Comparison of ENCODE assay signal across 1 cellular context in the genomic region with DNA sequence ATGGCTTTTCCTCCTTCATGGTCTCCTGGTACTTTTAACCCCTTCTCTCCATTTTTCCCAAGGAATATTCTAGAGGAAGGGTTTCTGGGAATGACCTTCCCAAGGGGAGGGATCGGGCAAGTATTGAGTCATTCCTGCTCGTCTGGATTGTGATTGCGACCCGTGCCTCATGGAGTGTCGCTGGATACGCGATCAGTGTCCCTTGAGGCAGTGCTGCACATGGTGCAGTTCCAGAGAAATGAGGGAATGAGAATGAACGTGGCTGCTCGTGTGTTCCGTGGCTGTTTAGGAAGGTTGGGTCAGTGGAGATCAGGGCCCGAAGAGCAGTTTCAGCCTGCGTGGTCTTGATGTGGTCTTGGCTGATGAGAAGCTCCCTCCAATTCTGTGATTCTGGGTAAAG.
TF ChIP-seq lines count a peak whose summit lies in the region.

No MANE protein-coding gene starts in this region.

TF ChIP-seq in GM23338, 12 proteins besides CTCF, POLR2A, EP300 and RAD21 (continued from another document):
- TF ChIP-seq ZNF331 (CRISPR knock-in tag; IDR thresholded peaks at IDR 0.05; ENCODE audit: low read depth) (no peak), POLR2AphosphoS5 (IDR thresholded peaks at IDR 0.05; ENCODE audit: low read depth) (no peak), EZH2phosphoT487 (IDR thresholded peaks at IDR 0.05; ENCODE audit: unreplicated experiment) (no peak), NANOG (IDR thresholded peaks at IDR 0.05; ENCODE audit: borderline replicate concordance) (no peak), STAT1 (IDR thresholded peaks at IDR 0.05; ENCODE audit: unreplicated experiment) (no peak), ZNF114 (CRISPR knock-in tag; IDR thresholded peaks at IDR 0.05) (no peak)
- TF ChIP-seq, protein P1, sequence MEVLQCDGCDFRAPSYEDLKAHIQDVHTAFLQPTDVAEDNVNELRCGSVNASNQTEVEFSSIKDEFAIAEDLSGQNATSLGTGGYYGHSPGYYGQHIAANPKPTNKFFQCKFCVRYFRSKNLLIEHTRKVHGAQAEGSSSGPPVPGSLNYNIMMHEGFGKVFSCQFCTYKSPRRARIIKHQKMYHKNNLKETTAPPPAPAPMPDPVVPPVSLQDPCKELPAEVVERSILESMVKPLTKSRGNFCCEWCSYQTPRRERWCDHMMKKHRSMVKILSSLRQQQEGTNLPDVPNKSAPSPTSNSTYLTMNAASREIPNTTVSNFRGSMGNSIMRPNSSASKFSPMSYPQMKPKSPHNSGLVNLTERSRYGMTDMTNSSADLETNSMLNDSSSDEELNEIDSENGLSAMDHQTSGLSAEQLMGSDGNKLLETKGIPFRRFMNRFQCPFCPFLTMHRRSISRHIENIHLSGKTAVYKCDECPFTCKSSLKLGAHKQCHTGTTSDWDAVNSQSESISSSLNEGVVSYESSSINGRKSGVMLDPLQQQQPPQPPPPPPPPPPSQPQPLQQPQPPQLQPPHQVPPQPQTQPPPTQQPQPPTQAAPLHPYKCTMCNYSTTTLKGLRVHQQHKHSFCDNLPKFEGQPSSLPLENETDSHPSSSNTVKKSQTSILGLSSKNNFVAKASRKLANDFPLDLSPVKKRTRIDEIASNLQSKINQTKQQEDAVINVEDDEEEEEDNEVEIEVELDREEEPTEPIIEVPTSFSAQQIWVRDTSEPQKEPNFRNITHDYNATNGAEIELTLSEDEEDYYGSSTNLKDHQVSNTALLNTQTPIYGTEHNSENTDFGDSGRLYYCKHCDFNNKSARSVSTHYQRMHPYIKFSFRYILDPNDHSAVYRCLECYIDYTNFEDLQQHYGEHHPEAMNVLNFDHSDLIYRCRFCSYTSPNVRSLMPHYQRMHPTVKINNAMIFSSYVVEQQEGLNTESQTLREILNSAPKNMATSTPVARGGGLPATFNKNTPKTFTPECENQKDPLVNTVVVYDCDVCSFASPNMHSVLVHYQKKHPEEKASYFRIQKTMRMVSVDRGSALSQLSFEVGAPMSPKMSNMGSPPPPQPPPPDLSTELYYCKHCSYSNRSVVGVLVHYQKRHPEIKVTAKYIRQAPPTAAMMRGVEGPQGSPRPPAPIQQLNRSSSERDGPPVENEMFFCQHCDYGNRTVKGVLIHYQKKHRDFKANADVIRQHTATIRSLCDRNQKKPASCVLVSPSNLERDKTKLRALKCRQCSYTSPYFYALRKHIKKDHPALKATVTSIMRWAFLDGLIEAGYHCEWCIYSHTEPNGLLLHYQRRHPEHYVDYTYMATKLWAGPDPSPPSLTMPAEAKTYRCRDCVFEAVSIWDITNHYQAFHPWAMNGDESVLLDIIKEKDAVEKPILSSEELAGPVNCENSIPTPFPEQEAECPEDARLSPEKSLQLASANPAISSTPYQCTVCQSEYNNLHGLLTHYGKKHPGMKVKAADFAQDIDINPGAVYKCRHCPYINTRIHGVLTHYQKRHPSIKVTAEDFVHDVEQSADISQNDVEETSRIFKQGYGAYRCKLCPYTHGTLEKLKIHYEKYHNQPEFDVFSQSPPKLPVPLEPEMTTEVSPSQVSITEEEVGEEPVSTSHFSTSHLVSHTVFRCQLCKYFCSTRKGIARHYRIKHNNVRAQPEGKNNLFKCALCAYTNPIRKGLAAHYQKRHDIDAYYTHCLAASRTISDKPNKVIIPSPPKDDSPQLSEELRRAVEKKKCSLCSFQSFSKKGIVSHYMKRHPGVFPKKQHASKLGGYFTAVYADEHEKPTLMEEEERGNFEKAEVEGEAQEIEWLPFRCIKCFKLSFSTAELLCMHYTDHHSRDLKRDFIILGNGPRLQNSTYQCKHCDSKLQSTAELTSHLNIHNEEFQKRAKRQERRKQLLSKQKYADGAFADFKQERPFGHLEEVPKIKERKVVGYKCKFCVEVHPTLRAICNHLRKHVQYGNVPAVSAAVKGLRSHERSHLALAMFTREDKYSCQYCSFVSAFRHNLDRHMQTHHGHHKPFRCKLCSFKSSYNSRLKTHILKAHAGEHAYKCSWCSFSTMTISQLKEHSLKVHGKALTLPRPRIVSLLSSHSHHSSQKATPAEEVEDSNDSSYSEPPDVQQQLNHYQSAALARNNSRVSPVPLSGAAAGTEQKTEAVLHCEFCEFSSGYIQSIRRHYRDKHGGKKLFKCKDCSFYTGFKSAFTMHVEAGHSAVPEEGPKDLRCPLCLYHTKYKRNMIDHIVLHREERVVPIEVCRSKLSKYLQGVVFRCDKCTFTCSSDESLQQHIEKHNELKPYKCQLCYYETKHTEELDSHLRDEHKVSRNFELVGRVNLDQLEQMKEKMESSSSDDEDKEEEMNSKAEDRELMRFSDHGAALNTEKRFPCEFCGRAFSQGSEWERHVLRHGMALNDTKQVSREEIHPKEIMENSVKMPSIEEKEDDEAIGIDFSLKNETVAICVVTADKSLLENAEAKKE (CRISPR knock-in tag; IDR thresholded peaks at IDR 0.05) = no peak
- TF ChIP-seq, protein P2, sequence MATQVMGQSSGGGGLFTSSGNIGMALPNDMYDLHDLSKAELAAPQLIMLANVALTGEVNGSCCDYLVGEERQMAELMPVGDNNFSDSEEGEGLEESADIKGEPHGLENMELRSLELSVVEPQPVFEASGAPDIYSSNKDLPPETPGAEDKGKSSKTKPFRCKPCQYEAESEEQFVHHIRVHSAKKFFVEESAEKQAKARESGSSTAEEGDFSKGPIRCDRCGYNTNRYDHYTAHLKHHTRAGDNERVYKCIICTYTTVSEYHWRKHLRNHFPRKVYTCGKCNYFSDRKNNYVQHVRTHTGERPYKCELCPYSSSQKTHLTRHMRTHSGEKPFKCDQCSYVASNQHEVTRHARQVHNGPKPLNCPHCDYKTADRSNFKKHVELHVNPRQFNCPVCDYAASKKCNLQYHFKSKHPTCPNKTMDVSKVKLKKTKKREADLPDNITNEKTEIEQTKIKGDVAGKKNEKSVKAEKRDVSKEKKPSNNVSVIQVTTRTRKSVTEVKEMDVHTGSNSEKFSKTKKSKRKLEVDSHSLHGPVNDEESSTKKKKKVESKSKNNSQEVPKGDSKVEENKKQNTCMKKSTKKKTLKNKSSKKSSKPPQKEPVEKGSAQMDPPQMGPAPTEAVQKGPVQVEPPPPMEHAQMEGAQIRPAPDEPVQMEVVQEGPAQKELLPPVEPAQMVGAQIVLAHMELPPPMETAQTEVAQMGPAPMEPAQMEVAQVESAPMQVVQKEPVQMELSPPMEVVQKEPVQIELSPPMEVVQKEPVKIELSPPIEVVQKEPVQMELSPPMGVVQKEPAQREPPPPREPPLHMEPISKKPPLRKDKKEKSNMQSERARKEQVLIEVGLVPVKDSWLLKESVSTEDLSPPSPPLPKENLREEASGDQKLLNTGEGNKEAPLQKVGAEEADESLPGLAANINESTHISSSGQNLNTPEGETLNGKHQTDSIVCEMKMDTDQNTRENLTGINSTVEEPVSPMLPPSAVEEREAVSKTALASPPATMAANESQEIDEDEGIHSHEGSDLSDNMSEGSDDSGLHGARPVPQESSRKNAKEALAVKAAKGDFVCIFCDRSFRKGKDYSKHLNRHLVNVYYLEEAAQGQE (IDR thresholded peaks at IDR 0.05; ENCODE audit: unreplicated experiment) = no peak
